Comparison of ENCODE assay signal across 9 cellular contexts in genomic region chr12:31591308-31591901, GRCh38. TPM values are rescaled to one million over a fixed set of nuclear protein-coding genes. Genes with fewer than 3 reads are reported as not detected.
A peak's percentile ranks its signal among the peaks of the same experiment; 100 is the strongest.
DNase-seq lines count a peak whose midpoint lies in the region; ATAC-seq, FAIRE-seq and TF ChIP-seq lines count a peak whose summit lies in the region.
"Had no signal": no experiment of that assay in that cellular context is flagged by ENCODE, and none has a peak within 500 bp of the region (broad histone marks: within the 10 kb centered on the region; RNA-seq: fewer than 3 reads in every experiment).

No MANE protein-coding gene starts in this region.

- ATAC-seq in CD4-positive, CD25-positive, alpha-beta regulatory T cell (ENCODE audit: low read depth in 2 of 2): no peak
- peak; percentile 17 for ATAC-seq in HG03439 (IDR thresholded peaks at IDR 0.05; ENCODE audit: unreplicated experiment)

- peak; percentile 62 for TF ChIP-seq POLR2A in GM19193 (IDR thresholded peaks at IDR 0.05; ENCODE audit: extremely low read depth, insufficient read depth, insufficient read length)

- H3K27me3 ChIP-seq in CD4-positive, CD25-positive, alpha-beta regulatory T cell (ENCODE audit: control insufficient read depth, insufficient read depth, low read length): peaks cover 35% of the 10 kb centered on the region
- peaks cover 79% of the 10 kb centered on the region for H3K27me3 ChIP-seq in neutrophil

- no peak overlapping the region for H3K27ac Mint-ChIP-seq in CD4-positive, CD25-positive, alpha-beta regulatory T cell
- no peak overlapping the region for H3K27ac Mint-ChIP-seq in activated CD4-positive, alpha-beta memory T cell treated with anti-CD3 and anti-CD28 coated beads, Interleukin-2, amount 10 ng/mL, durations not matched to agents 7 days and 5 days

- CTCF ChIA-PET in activated CD4-positive, alpha-beta memory T cell treated with anti-CD3 and anti-CD28 coated beads, Interleukin-2, amount 10 ng/mL, durations not matched to agents 7 days and 5 days (lab: Charles Lee): no interaction called here

- peaks cover 57% of the 10 kb centered on the region for H3K27me3 Mint-ChIP-seq in CD4-positive, CD25-positive, alpha-beta regulatory T cell
- peaks cover 52% of the 10 kb centered on the region for H3K27me3 Mint-ChIP-seq in activated CD4-positive, alpha-beta memory T cell treated with anti-CD3 and anti-CD28 coated beads, Interleukin-2, amount 10 ng/mL, durations not matched to agents 7 days and 5 days

- no peaks in the 10 kb centered on the region for H3K36me3 ChIP-seq in CD4-positive, CD25-positive, alpha-beta regulatory T cell (ENCODE audit: control insufficient read depth, insufficient read depth, low read length)
- no peaks in the 10 kb centered on the region for H3K36me3 ChIP-seq in neutrophil

- peak overlapping the region; percentile 11 for H3K4me3 ChIP-seq in CD4-positive, CD25-positive, alpha-beta regulatory T cell (ENCODE audit: low read depth, low read length)
- peak overlapping the region; percentile 21 to 49 for H3K4me3 ChIP-seq in neutrophil (ENCODE audit: low read depth in 1 of 2, low read length in 1 of 2)

- POLR2A ChIA-PET in activated CD4-positive, alpha-beta memory T cell treated with anti-CD3 and anti-CD28 coated beads, Interleukin-2, amount 10 ng/mL, durations not matched to agents 7 days and 5 days (lab: Charles Lee): interaction anchor here (0.9 kb wide), 1 partner anchor 265 kb away, joined by 3 read pairs; no protein-coding TSS in a partner anchor

- peaks cover 0 to 2% (median 0%) of the 10 kb centered on the region in 7 donors for H3K9me3 Mint-ChIP-seq in CD4-positive, CD25-positive, alpha-beta regulatory T cell
- no peaks in the 10 kb centered on the region for H3K9me3 Mint-ChIP-seq in activated CD4-positive, alpha-beta memory T cell treated with anti-CD3 and anti-CD28 coated beads, Interleukin-2, amount 10 ng/mL, durations not matched to agents 7 days and 5 days

- no peak for DNase-seq in CD4-positive, CD25-positive, alpha-beta regulatory T cell
- no peak for DNase-seq in activated CD4-positive, alpha-beta memory T cell treated with anti-CD3 and anti-CD28 coated beads, Interleukin-2, amount 10 ng/mL, durations not matched to agents 7 days and 5 days
- DNase-seq in globus pallidus (ENCODE audit: low spot score) (peak; percentile 57), RCC 7860 (ENCODE audit: low spot score) (no peak), KG1 (lab: John Stamatoyannopoulos, UW) (no peak)

- H3K27ac ChIP-seq in CD4-positive, CD25-positive, alpha-beta regulatory T cell (ENCODE audit: insufficient read depth, low read length, poor library complexity, severe bottlenecking): no peak overlapping the region
- no peak overlapping the region for H3K27ac ChIP-seq in neutrophil

- peaks cover 0 to 2% of the 10 kb centered on the region in 2 experiments for H3K9me3 ChIP-seq in CD4-positive, CD25-positive, alpha-beta regulatory T cell (ENCODE audit: control insufficient read depth in 2 of 2, low read length in 2 of 2)
- no peaks in the 10 kb centered on the region for H3K9me3 ChIP-seq in neutrophil

- no peak for FAIRE-seq in RCC 7860 (lab: Jason Lieb, UNC)
- FAIRE-seq: TTC549 had no signal

- no peaks in the 10 kb centered on the region for H3K36me3 Mint-ChIP-seq in CD4-positive, CD25-positive, alpha-beta regulatory T cell
- no peaks in the 10 kb centered on the region for H3K36me3 Mint-ChIP-seq in activated CD4-positive, alpha-beta memory T cell treated with anti-CD3 and anti-CD28 coated beads, Interleukin-2, amount 10 ng/mL, durations not matched to agents 7 days and 5 days (ENCODE audit: low read depth)

- TF ChIP-seq CTCF in neutrophil (IDR thresholded peaks at IDR 0.05): no peak

- peak overlapping the region; percentile 73 to 93 (median 86) for H3K4me3 Mint-ChIP-seq in CD4-positive, CD25-positive, alpha-beta regulatory T cell
- H3K4me3 Mint-ChIP-seq in activated CD4-positive, alpha-beta memory T cell treated with anti-CD3 and anti-CD28 coated beads, Interleukin-2, amount 10 ng/mL, durations not matched to agents 7 days and 5 days: peak overlapping the region; percentile 71

- H3K4me1 ChIP-seq in CD4-positive, CD25-positive, alpha-beta regulatory T cell (ENCODE audit: control insufficient read depth, insufficient read depth, low read length, poor library complexity, severe bottlenecking): peaks cover 20% of the 10 kb centered on the region
- H3K4me1 ChIP-seq in neutrophil (ENCODE audit: control insufficient read depth in 1 of 2, insufficient read depth in 1 of 2, low read depth in 1 of 2, low read length in 1 of 2): peaks cover 12 to 19% of the 10 kb centered on the region in 2 experiments

- H3K4me1 Mint-ChIP-seq in CD4-positive, CD25-positive, alpha-beta regulatory T cell: peaks cover 4 to 19% (median 8%) of the 10 kb centered on the region in 4 donors
- peaks cover 10% of the 10 kb centered on the region for H3K4me1 Mint-ChIP-seq in activated CD4-positive, alpha-beta memory T cell treated with anti-CD3 and anti-CD28 coated beads, Interleukin-2, amount 10 ng/mL, durations not matched to agents 7 days and 5 days

RNA-seq across cellular contexts. Expression of gene DENND5B, which starts 0.5 kb away (rescaled TPM):
- total RNA-seq in CD4-positive, CD25-positive, alpha-beta regulatory T cell: 0.76 TPM
- polyA plus RNA-seq in CD4-positive, CD25-positive, alpha-beta regulatory T cell: under 1 TPM in 1 of 4 donors, not detected in 3; 0.39 TPM
- under 1 TPM; 0.35 to 0.81 TPM for total RNA-seq in activated CD4-positive, alpha-beta memory T cell treated with anti-CD3 and anti-CD28 coated beads, Interleukin-2, amount 10 ng/mL, durations not matched to agents 7 days and 5 days
